1 cellular context compared by ENCODE assay signal in genomic region chr14:60093088-60093487, GRCh38.
TF ChIP-seq lines count a peak whose summit lies in the region.

No MANE protein-coding gene starts in this region.

TF ChIP-seq in GM23338, 12 proteins besides CTCF, POLR2A, EP300 and RAD21 (continued from another document):
- no peak for TF ChIP-seq ETS1 (IDR thresholded peaks at IDR 0.05)
- no peak for TF ChIP-seq REST (IDR thresholded peaks at IDR 0.05; ENCODE audit: unreplicated experiment)
- TF ChIP-seq EZH2phosphoT487 (IDR thresholded peaks at IDR 0.05; ENCODE audit: unreplicated experiment): no peak
- no peak for TF ChIP-seq STAT1 (IDR thresholded peaks at IDR 0.05; ENCODE audit: unreplicated experiment)
